In genomic region chr20:38935285-38935684, GRCh38 we compare ENCODE assay signal across 10 cellular contexts. TPM values are rescaled to one million over a fixed set of nuclear protein-coding genes. Genes with fewer than 3 reads are reported as not detected.
DNase-seq lines count a peak whose midpoint lies in the region; ATAC-seq and TF ChIP-seq lines count a peak whose summit lies in the region.
"Had no signal": no experiment of that assay in that cellular context is flagged by ENCODE, and none has a peak within 500 bp of the region (broad histone marks: within the 10 kb centered on the region; RNA-seq: fewer than 3 reads in every experiment).

No MANE protein-coding gene starts in this region.

- H3K27me3 Mint-ChIP-seq in HFFc6 (ENCODE audit: insufficient read depth) (0 out of 2 replicates have a peak, but pooled peaks cover 2% of the 10 kb centered on the region), glutamatergic neuron (ENCODE audit: unreplicated experiment) (no peaks in the 10 kb centered on the region)
- H3K27me3 Mint-ChIP-seq: dendritic cell treated with granulocyte-macrophage colony-stimulating factor and Interleukin-4, amounts not matched to agents 40 ng/mL and 50 ng/mL, for 4 days had no signal

- H3K27ac ChIP-seq in VCaP (no peak overlapping the region), upper lobe of left lung (no peak overlapping the region)

- no peaks in the 10 kb centered on the region for H3K36me3 ChIP-seq in upper lobe of left lung

- H3K4me1 ChIP-seq in upper lobe of left lung, result no peaks in the 10 kb centered on the region

- ATAC-seq in upper lobe of left lung (ENCODE audit: low FRiP score in 2 of 2) (no peak), HG03432 (IDR thresholded peaks at IDR 0.05; ENCODE audit: unreplicated experiment) (no peak)

- H3K4me1 Mint-ChIP-seq in HFFc6 (ENCODE audit: low read depth) (peaks cover 37% of the 10 kb centered on the region), glutamatergic neuron (ENCODE audit: low read depth, unreplicated experiment) (no peaks in the 10 kb centered on the region)

- no peak for TF ChIP-seq EP300 in upper lobe of left lung (IDR thresholded peaks at IDR 0.05)

- no peaks in the 10 kb centered on the region for H3K9me3 Mint-ChIP-seq in HFFc6
- peaks cover 2% of the 10 kb centered on the region for H3K9me3 Mint-ChIP-seq in glutamatergic neuron (ENCODE audit: unreplicated experiment)
- H3K9me3 Mint-ChIP-seq: dendritic cell treated with granulocyte-macrophage colony-stimulating factor and Interleukin-4, amounts not matched to agents 40 ng/mL and 50 ng/mL, for 4 days had no signal

- peak; percentile 64 for TF ChIP-seq CTCF in HFFc6 (IDR thresholded peaks at IDR 0.05)
- 0 out of 2 replicates have a peak, but pooled peaks have one; percentile 15 for TF ChIP-seq CTCF in VCaP (conservative IDR thresholded peaks at IDR 0.05)
- peak; percentile 5 for TF ChIP-seq CTCF in glutamatergic neuron (IDR thresholded peaks at IDR 0.05; ENCODE audit: partially characterized antibody, unreplicated experiment)
- TF ChIP-seq CTCF in upper lobe of left lung (IDR thresholded peaks at IDR 0.05), result no peak

- H3K9me3 ChIP-seq in upper lobe of left lung, result no peaks in the 10 kb centered on the region

- H3K4me3 ChIP-seq in upper lobe of left lung, result no peak overlapping the region

- H3K27ac Mint-ChIP-seq in HFFc6 (peak overlapping the region; percentile 66), glutamatergic neuron (ENCODE audit: unreplicated experiment) (no peak overlapping the region)
- H3K27ac Mint-ChIP-seq: dendritic cell treated with granulocyte-macrophage colony-stimulating factor and Interleukin-4, amounts not matched to agents 40 ng/mL and 50 ng/mL, for 4 days had no signal

- DNase-seq in AG20443 (ENCODE audit: low spot score), result peak; percentile 28
- DNase-seq in HFFc6, result peak; percentile 46
- no peak for DNase-seq in glutamatergic neuron
- DNase-seq in NCI-H1694 (lab: John Stamatoyannopoulos, UW), result no peak
- no peak for DNase-seq in midbrain (lab: John Stamatoyannopoulos, UW)
- no peak for DNase-seq in upper lobe of left lung
- DNase-seq: DMS153 had no signal

- 72 to 81% methylated on average over 3 of the region's 3 CpGs for WGBS in upper lobe of left lung, 2 donors

- H3K27me3 ChIP-seq in upper lobe of left lung, result no peaks in the 10 kb centered on the region

- H3K4me3 Mint-ChIP-seq in HFFc6 (no peak overlapping the region), glutamatergic neuron (ENCODE audit: unreplicated experiment) (no peak overlapping the region)
- H3K4me3 Mint-ChIP-seq: dendritic cell treated with granulocyte-macrophage colony-stimulating factor and Interleukin-4, amounts not matched to agents 40 ng/mL and 50 ng/mL, for 4 days had no signal

- no peak for TF ChIP-seq POLR2A in upper lobe of left lung (IDR thresholded peaks at IDR 0.05)

- H3K36me3 Mint-ChIP-seq in HFFc6 (ENCODE audit: low read depth) (peaks cover 7% of the 10 kb centered on the region; the same call in 1 of the 2 replicates), glutamatergic neuron (ENCODE audit: unreplicated experiment) (no peaks in the 10 kb centered on the region)

RNA-seq across cellular contexts. Expression of gene FAM83D, which starts 9.1 kb away (rescaled TPM):
- 10 to 100 TPM; 14.2 to 31.5 (median 29.2) TPM for total RNA-seq in HFFc6 (2021; fragmentation: NEBNext Ultra II Directional; extraction: Animal tissue kit (Norgen Biotek cat#: 25700))
- total RNA-seq in glutamatergic neuron (ENCODE audit: unreplicated experiment) (4.9 TPM), upper lobe of left lung (1 to 10 TPM; 1.0 to 4.8 (median 3.0) TPM)

RNA-seq across cellular contexts. Expression of gene DHX35, which starts 26.9 kb away (rescaled TPM):
- total RNA-seq in HFFc6 (2021; fragmentation: NEBNext Ultra II Directional; extraction: Animal tissue kit (Norgen Biotek cat#: 25700)), result 1 to 10 TPM; 5.7 to 7.6 (median 6.8) TPM
- 12.0 TPM for total RNA-seq in glutamatergic neuron (ENCODE audit: unreplicated experiment)
- 10 to 100 TPM in 4 of 6 donors, 1 to 10 TPM in 2; 9.6 to 40.9 (median 12.0) TPM for total RNA-seq in upper lobe of left lung

Comparison
In these comparisons a context has a peak if more than half of its experiments do, and no peak if none do; other contexts are left out.
1. DNase-seq: peak in AG20443 (single experiment) and HFFc6 (single experiment); none in glutamatergic neuron (single experiment), NCI-H1694 (single experiment), midbrain (single experiment) and upper lobe of left lung (0 of 2).
2. CTCF ChIP-seq: peak in HFFc6 (single experiment), VCaP (single experiment) and glutamatergic neuron (single experiment); none in upper lobe of left lung (0 of 6).